1 cellular context compared by ENCODE assay signal in the genomic region with DNA sequence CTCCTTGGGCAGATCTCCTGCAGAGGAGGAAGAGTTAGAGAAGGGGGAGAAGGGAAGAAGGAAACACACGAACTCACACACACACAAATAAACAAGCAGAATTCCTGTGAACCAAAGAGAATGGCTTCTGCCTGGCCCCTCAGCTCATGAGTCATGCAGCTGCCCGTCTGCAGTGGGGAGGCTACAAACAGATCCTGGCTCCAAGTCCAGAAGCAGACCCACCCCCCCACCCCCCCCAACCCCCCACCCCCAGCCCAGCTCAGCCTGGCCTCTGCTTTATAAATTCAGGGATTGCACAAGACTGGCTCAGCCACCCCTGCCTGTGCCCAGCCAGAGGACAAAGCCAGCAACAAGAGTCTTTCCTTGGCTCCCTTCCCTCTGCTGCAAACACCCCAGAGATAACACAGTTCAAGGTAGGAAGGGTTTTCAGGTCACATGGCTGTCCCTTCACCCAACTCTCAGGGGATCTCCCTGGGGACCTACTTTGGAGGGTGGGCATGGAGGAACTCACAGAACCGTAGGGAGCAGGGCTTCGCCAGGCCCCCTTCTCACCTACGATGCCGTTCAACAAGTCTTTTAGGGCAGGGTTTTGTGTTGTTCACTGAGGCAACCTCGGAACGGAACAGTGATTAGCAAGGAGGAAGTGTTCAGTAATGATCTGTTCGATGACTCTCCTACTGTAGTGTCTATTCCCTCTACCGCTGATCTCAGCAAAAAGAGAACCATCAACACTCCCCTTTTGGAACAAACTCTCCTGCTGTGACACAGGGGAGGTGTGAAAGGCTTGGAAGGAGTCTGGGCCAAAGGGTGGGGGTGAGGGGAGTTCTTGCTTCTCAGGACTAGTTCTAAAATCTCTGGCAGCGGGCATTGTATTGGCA.
TF ChIP-seq lines count a peak whose summit lies in the region.

No MANE protein-coding gene starts in this region.

TF ChIP-seq in GM12878, 131 proteins besides CTCF, POLR2A, EP300 and RAD21:
- peak; percentile 68; the same call in 1 of the 2 replicates for TF ChIP-seq SPI1 (IDR thresholded peaks at IDR 0.05; ENCODE audit: borderline replicate concordance, insufficient read depth, low read depth, low read length)
- TF ChIP-seq, protein P1, sequence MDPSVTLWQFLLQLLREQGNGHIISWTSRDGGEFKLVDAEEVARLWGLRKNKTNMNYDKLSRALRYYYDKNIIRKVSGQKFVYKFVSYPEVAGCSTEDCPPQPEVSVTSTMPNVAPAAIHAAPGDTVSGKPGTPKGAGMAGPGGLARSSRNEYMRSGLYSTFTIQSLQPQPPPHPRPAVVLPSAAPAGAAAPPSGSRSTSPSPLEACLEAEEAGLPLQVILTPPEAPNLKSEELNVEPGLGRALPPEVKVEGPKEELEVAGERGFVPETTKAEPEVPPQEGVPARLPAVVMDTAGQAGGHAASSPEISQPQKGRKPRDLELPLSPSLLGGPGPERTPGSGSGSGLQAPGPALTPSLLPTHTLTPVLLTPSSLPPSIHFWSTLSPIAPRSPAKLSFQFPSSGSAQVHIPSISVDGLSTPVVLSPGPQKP (IDR thresholded peaks at IDR 0.05; ENCODE audit: low read depth, low read length): no peak
- no peak for TF ChIP-seq NRF1 (conservative IDR thresholded peaks at IDR 0.05; ENCODE audit: low read depth, low read length)
- TF ChIP-seq YBX1 (IDR thresholded peaks at IDR 0.05): no peak
- no peak for TF ChIP-seq ZSCAN29 (IDR thresholded peaks at IDR 0.05)
- 0 out of 2 replicates have a peak, but pooled peaks have one; percentile 3 for TF ChIP-seq IKZF1 (conservative IDR thresholded peaks at IDR 0.05)
- peak; percentile 38 for TF ChIP-seq MEF2B (IDR thresholded peaks at IDR 0.05; ENCODE audit: partially characterized antibody, poor library complexity, severe bottlenecking)
- TF ChIP-seq GABPA (IDR thresholded peaks at IDR 0.05; ENCODE audit: low read depth): peak; percentile 20; the same call in 1 of the 2 replicates
- TF ChIP-seq, protein P2, sequence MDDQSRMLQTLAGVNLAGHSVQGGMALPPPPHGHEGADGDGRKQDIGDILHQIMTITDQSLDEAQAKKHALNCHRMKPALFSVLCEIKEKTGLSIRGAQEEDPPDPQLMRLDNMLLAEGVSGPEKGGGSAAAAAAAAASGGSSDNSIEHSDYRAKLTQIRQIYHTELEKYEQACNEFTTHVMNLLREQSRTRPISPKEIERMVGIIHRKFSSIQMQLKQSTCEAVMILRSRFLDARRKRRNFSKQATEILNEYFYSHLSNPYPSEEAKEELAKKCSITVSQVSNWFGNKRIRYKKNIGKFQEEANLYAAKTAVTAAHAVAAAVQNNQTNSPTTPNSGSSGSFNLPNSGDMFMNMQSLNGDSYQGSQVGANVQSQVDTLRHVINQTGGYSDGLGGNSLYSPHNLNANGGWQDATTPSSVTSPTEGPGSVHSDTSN (IDR thresholded peaks at IDR 0.05; ENCODE audit: insufficient replicate concordance, low read depth, low read length): no peak
